In the genomic region with DNA sequence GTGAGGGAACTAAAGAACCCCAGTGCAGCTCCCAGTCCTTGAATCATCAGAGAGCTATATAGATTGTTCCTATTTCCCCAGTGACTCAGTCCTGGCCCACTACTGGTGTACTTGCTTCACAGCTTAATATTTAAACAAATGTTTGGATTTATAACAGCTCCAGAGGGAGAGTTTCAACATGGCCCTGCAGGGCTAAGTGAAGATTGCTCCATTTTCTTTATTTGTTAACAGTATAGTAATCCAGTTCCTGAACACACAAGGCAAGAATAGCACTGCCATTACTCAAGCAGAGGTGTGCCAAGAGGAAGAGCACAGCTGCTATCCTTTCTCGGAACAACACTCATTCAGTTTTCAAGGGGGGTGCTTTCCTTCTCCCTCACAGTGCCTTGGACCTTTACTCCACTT, we compare ENCODE assay signal across 9 cellular contexts. TPM values are rescaled to one million over a fixed set of nuclear protein-coding genes. Genes with fewer than 3 reads are reported as not detected.
DNase-seq lines count a peak whose midpoint lies in the region; ATAC-seq and TF ChIP-seq lines count a peak whose summit lies in the region.
"Had no signal": no experiment of that assay in that cellular context is flagged by ENCODE, and none has a peak within 500 bp of the region (broad histone marks: within the 10 kb centered on the region; RNA-seq: fewer than 3 reads in every experiment).

No MANE protein-coding gene starts in this region.

- H3K9me2 ChIP-seq in hepatocyte (replicated peaks; ENCODE audit: insufficient read depth) = no peaks in the 10 kb centered on the region

- H3K27ac Mint-ChIP-seq in T-helper 2 cell treated with Interferon-gamma antibody and Interleukin-4, amounts not matched to agents 5 μg/mL and 100 μg/mL, for 36 hours = no peak overlapping the region
- peak overlapping the region; percentile 18 for H3K27ac Mint-ChIP-seq in activated CD4-positive, alpha-beta memory T cell treated with anti-CD3 and anti-CD28 coated beads, Interleukin-2, amount 10 ng/mL, durations not matched to agents 7 days and 5 days

- H3K4me1 ChIP-seq in hepatocyte (ENCODE audit: insufficient read depth) (peaks cover 43% of the 10 kb centered on the region), tibial artery (peaks cover 5 to 90% (median 66%) of the 10 kb centered on the region in 4 donors)

- POLR2A ChIA-PET in activated CD4-positive, alpha-beta memory T cell treated with anti-CD3 and anti-CD28 coated beads, Interleukin-2, amount 10 ng/mL, durations not matched to agents 7 days and 5 days (lab: Charles Lee) = no interaction called here

- peak overlapping the region; percentile 92 for H3K27ac ChIP-seq in hepatocyte
- peak overlapping the region; percentile 46 to 60 for H3K27ac ChIP-seq in tibial artery

- H3K27me3 ChIP-seq in hepatocyte (no peaks in the 10 kb centered on the region), tibial artery (no peaks in the 10 kb centered on the region)

- no peak for TF ChIP-seq CTCF in hepatocyte (IDR thresholded peaks at IDR 0.05; ENCODE audit: poor library complexity)
- no peak for TF ChIP-seq CTCF in tibial artery (IDR thresholded peaks at IDR 0.05)

- H3K4me3 ChIP-seq in hepatocyte (no peak overlapping the region), tibial artery (no peak overlapping the region)

- peaks cover 74% of the 10 kb centered on the region for H3K4me1 Mint-ChIP-seq in T-helper 2 cell treated with Interferon-gamma antibody and Interleukin-4, amounts not matched to agents 5 μg/mL and 100 μg/mL, for 36 hours (ENCODE audit: low read depth)
- peaks cover 89% of the 10 kb centered on the region for H3K4me1 Mint-ChIP-seq in activated CD4-positive, alpha-beta memory T cell treated with anti-CD3 and anti-CD28 coated beads, Interleukin-2, amount 10 ng/mL, durations not matched to agents 7 days and 5 days

- H4K20me1 ChIP-seq in hepatocyte (ENCODE audit: insufficient read depth, poor library complexity, severe bottlenecking) = no peaks in the 10 kb centered on the region

- peak overlapping the region; percentile 1 for H3K4me3 Mint-ChIP-seq in T-helper 2 cell treated with Interferon-gamma antibody and Interleukin-4, amounts not matched to agents 5 μg/mL and 100 μg/mL, for 36 hours
- H3K4me3 Mint-ChIP-seq in activated CD4-positive, alpha-beta memory T cell treated with anti-CD3 and anti-CD28 coated beads, Interleukin-2, amount 10 ng/mL, durations not matched to agents 7 days and 5 days = no peak overlapping the region

- CTCF ChIA-PET in activated CD4-positive, alpha-beta memory T cell treated with anti-CD3 and anti-CD28 coated beads, Interleukin-2, amount 10 ng/mL, durations not matched to agents 7 days and 5 days (lab: Charles Lee) = no interaction called here

- ATAC-seq in HG03354 (IDR thresholded peaks at IDR 0.05; ENCODE audit: poor library complexity, severe bottlenecking, unreplicated experiment) = no peak

- H3K79me2 ChIP-seq in hepatocyte = peaks cover 37% of the 10 kb centered on the region

- no peaks in the 10 kb centered on the region for H3K9me3 Mint-ChIP-seq in T-helper 2 cell treated with Interferon-gamma antibody and Interleukin-4, amounts not matched to agents 5 μg/mL and 100 μg/mL, for 36 hours
- no peaks in the 10 kb centered on the region for H3K9me3 Mint-ChIP-seq in activated CD4-positive, alpha-beta memory T cell treated with anti-CD3 and anti-CD28 coated beads, Interleukin-2, amount 10 ng/mL, durations not matched to agents 7 days and 5 days
- H3K9me3 Mint-ChIP-seq: CD4-positive, CD25-positive, alpha-beta regulatory T cell had no signal

- WGBS in hepatocyte (ENCODE audit: low lambda C conversion rate, missing lambda C conversion rate) = 24% methylated on average over 1 of the region's 1 CpG

- intact Hi-C loops in tibial artery (cut with DNase I; ENCODE audit: low total_unique reads) = loop anchor here (10.0 kb wide), 1 partner anchor 477 kb away; no protein-coding TSS in a partner anchor

- peak overlapping the region; percentile 57 for H3K4me2 ChIP-seq in hepatocyte

- no peaks in the 10 kb centered on the region for H3K36me3 ChIP-seq in hepatocyte (replicated peaks; ENCODE audit: insufficient read depth, low read depth)
- H3K36me3 ChIP-seq in tibial artery = no peaks in the 10 kb centered on the region

- no peaks in the 10 kb centered on the region for H3K27me3 Mint-ChIP-seq in T-helper 2 cell treated with Interferon-gamma antibody and Interleukin-4, amounts not matched to agents 5 μg/mL and 100 μg/mL, for 36 hours (ENCODE audit: low read depth)
- H3K27me3 Mint-ChIP-seq in activated CD4-positive, alpha-beta memory T cell treated with anti-CD3 and anti-CD28 coated beads, Interleukin-2, amount 10 ng/mL, durations not matched to agents 7 days and 5 days = no peaks in the 10 kb centered on the region
- H3K27me3 Mint-ChIP-seq: CD4-positive, CD25-positive, alpha-beta regulatory T cell had no signal

- no peak for TF ChIP-seq POLR2A in erythroblast (IDR thresholded peaks at IDR 0.05; ENCODE audit: low read length)

- no peaks in the 10 kb centered on the region for H3K9me3 ChIP-seq in hepatocyte (ENCODE audit: low read depth)
- H3K9me3 ChIP-seq in tibial artery = no peaks in the 10 kb centered on the region

- no peak for DNase-seq in T-helper 2 cell treated with Interferon-gamma antibody and Interleukin-4, amounts not matched to agents 5 μg/mL and 100 μg/mL, for 36 hours (ENCODE audit: low spot score)
- no peak for DNase-seq in T-helper 2 cell
- no peak for DNase-seq in activated CD4-positive, alpha-beta memory T cell treated with anti-CD3 and anti-CD28 coated beads, Interleukin-2, amount 10 ng/mL, durations not matched to agents 7 days and 5 days
- DNase-seq in hepatocyte (ENCODE audit: low spot score) = peak; percentile 82
- DNase-seq in tibial artery = peak in 1 of 2 donors; percentile 49
- no peak for DNase-seq in amygdala (lab: John Stamatoyannopoulos, UW)
- DNase-seq in erythroblast (lab: John Stamatoyannopoulos, UW) = no peak
- DNase-seq: CD4-positive, CD25-positive, alpha-beta regulatory T cell had no signal

- H3K36me3 Mint-ChIP-seq in T-helper 2 cell treated with Interferon-gamma antibody and Interleukin-4, amounts not matched to agents 5 μg/mL and 100 μg/mL, for 36 hours (ENCODE audit: low read depth) = peaks cover 63% of the 10 kb centered on the region
- peaks cover 75% of the 10 kb centered on the region for H3K36me3 Mint-ChIP-seq in activated CD4-positive, alpha-beta memory T cell treated with anti-CD3 and anti-CD28 coated beads, Interleukin-2, amount 10 ng/mL, durations not matched to agents 7 days and 5 days (ENCODE audit: low read depth)

- no peak overlapping the region for H2AFZ ChIP-seq in hepatocyte

RNA-seq across cellular contexts. Expression of a gene that starts 6.5 kb away (rescaled TPM):
- total RNA-seq in activated CD4-positive, alpha-beta memory T cell treated with anti-CD3 and anti-CD28 coated beads, Interleukin-2, amount 10 ng/mL, durations not matched to agents 7 days and 5 days = 100 to 1,000 TPM; 139 to 142 TPM
- total RNA-seq in hepatocyte = 27.3 and 37.0 TPM in 2 replicates
- polyA plus RNA-seq in hepatocyte = 24.7 and 30.1 TPM in 2 replicates

RNA-seq across cellular contexts. Expression of a gene that starts 54.2 kb away (rescaled TPM):
- 10 to 100 TPM; 39.3 to 43.1 TPM for total RNA-seq in activated CD4-positive, alpha-beta memory T cell treated with anti-CD3 and anti-CD28 coated beads, Interleukin-2, amount 10 ng/mL, durations not matched to agents 7 days and 5 days
- 49.3 and 62.3 TPM in 2 replicates for total RNA-seq in hepatocyte
- polyA plus RNA-seq in hepatocyte = 24.7 and 26.5 TPM in 2 replicates
